ENCODE assay signal across 1 cellular context in genomic region chr10:27714349-27714748, GRCh38.
TF ChIP-seq lines count a peak whose summit lies in the region.

No MANE protein-coding gene starts in this region.

TF ChIP-seq in IMR-90, 13 proteins besides CTCF, POLR2A, EP300 and RAD21 (continued from another document):
- TF ChIP-seq NFE2L2 (IDR thresholded peaks at IDR 0.05; ENCODE audit: low read depth, low read length) = no peak
- TF ChIP-seq FOS (IDR thresholded peaks at IDR 0.05; ENCODE audit: low read depth, low read length) = no peak
